Comparison of ENCODE assay signal across 12 cellular contexts in genomic region chr1:107535091-107535490, GRCh38.
DNase-seq lines count a peak whose midpoint lies in the region; ATAC-seq and TF ChIP-seq lines count a peak whose summit lies in the region.
"Had no signal": no experiment of that assay in that cellular context is flagged by ENCODE, and none has a peak within 500 bp of the region (broad histone marks: within the 10 kb centered on the region; RNA-seq: fewer than 3 reads in every experiment).

No MANE protein-coding gene starts in this region.

- H3K27me3 ChIP-seq in uterus (no peaks in the 10 kb centered on the region), H9 (ENCODE audit: insufficient read depth, low read length) (no peaks in the 10 kb centered on the region)

- CTCF ChIA-PET in GM10248 (lab: Yijun Ruan, JAX): no interaction called here

- no peak overlapping the region for H2AFZ ChIP-seq in H9 (ENCODE audit: low read length)

- no peak for TF ChIP-seq POLR2A in uterus (IDR thresholded peaks at IDR 0.05)

- H3K4me3 Mint-ChIP-seq in H9 (no peak overlapping the region), endothelial cell (ENCODE audit: unreplicated experiment) (no peak overlapping the region)
- H3K4me3 Mint-ChIP-seq: activated T-helper 17 cell treated with anti-CD3 and anti-CD28 coated beads, Interleukin-2, amount 50 U/mL, for 72 hours had no signal

- no peaks in the 10 kb centered on the region for H3K79me1 ChIP-seq in H9 (ENCODE audit: insufficient read depth, low read depth, low read length, poor library complexity, severe bottlenecking)

- no peak overlapping the region for H2BK120ac ChIP-seq in H9 (ENCODE audit: low read depth, low read length, poor library complexity, severe bottlenecking)

- H3K18ac ChIP-seq in H9 (ENCODE audit: insufficient read length, low read depth, low read length): no peak overlapping the region

- H2BK20ac ChIP-seq in H9 (ENCODE audit: low read depth, low read length, poor library complexity, severe bottlenecking): no peak overlapping the region

- H3K36me3 Mint-ChIP-seq in H9 (ENCODE audit: insufficient read depth in 1 of 3, low read depth in 3 of 3) (no peaks in the 10 kb centered on the region; a peak in 1 of 7 replicates), endothelial cell (ENCODE audit: low read depth, unreplicated experiment) (no peaks in the 10 kb centered on the region)

- no peak overlapping the region for H3K4ac ChIP-seq in H9 (ENCODE audit: low read depth, low read length)

- no peak overlapping the region for H3K23ac ChIP-seq in H9 (ENCODE audit: insufficient read length, low read depth, low read length)

- peaks cover 16 to 23% of the 10 kb centered on the region in 2 experiments for H3K4me1 Mint-ChIP-seq in H9
- H3K4me1 Mint-ChIP-seq in endothelial cell (ENCODE audit: unreplicated experiment): peaks cover 42% of the 10 kb centered on the region
- H3K4me1 Mint-ChIP-seq: activated T-helper 17 cell treated with anti-CD3 and anti-CD28 coated beads, Interleukin-2, amount 50 U/mL, for 72 hours had no signal

- intact Hi-C loops in uterus (cut with DNase I; ENCODE audit: low total_unique reads): no loop called here

- H3K9me3 ChIP-seq in uterus (no peaks in the 10 kb centered on the region), H9 (ENCODE audit: control insufficient read depth, low read depth, low read length) (no peaks in the 10 kb centered on the region)
- H3K9me3 ChIP-seq: thoracic aorta had no signal

- H2BK12ac ChIP-seq in H9 (ENCODE audit: insufficient read length, low read depth, low read length): no peak overlapping the region

- H3K9me3 Mint-ChIP-seq in H9 (no peaks in the 10 kb centered on the region), endothelial cell (ENCODE audit: unreplicated experiment) (no peaks in the 10 kb centered on the region)
- H3K9me3 Mint-ChIP-seq: activated T-helper 17 cell treated with anti-CD3 and anti-CD28 coated beads, Interleukin-2, amount 50 U/mL, for 72 hours had no signal

- no CpG with 5 or more reads among the region's 6 CpGs for WGBS in H9 (ENCODE audit: extremely low coverage, insufficient read length, low lambda C conversion rate)

- H3K79me2 ChIP-seq in H9 (ENCODE audit: insufficient read depth, low read length): no peaks in the 10 kb centered on the region

- no peaks in the 10 kb centered on the region for H4K20me1 ChIP-seq in H9 (ENCODE audit: control insufficient read depth, insufficient read depth, insufficient read length)

- TF ChIP-seq CTCF in GM10248 (IDR thresholded peaks at IDR 0.05; ENCODE audit: control extremely low read depth, extremely low read depth, low read depth, missing control alignments) (no peak), VCaP (conservative IDR thresholded peaks at IDR 0.05) (no peak), uterus (IDR thresholded peaks at IDR 0.05) (no peak), H9 (conservative IDR thresholded peaks at IDR 0.05) (no peak), endothelial cell (IDR thresholded peaks at IDR 0.05; ENCODE audit: unreplicated experiment) (no peak)

- H3K56ac ChIP-seq in H9 (ENCODE audit: insufficient read length, low read depth, low read length): no peak overlapping the region

- no peak overlapping the region for H3K4me2 ChIP-seq in H9 (ENCODE audit: insufficient read depth, insufficient read length, low read length)

- no peak overlapping the region for H3K4me3 ChIP-seq in uterus
- H3K4me3 ChIP-seq: thoracic aorta had no signal

- H2BK15ac ChIP-seq in H9 (ENCODE audit: low read depth, low read length): no peak overlapping the region

- no peak overlapping the region for H4K5ac ChIP-seq in H9 (ENCODE audit: insufficient read length, low read depth, low read length)

- peak; percentile 81 for ATAC-seq in GM21390 (IDR thresholded peaks at IDR 0.05; ENCODE audit: unreplicated experiment)
- ATAC-seq: activated T-helper 17 cell treated with anti-CD3 and anti-CD28 coated beads, Interleukin-2, amount 50 U/mL, for 72 hours had no signal

- DNase-seq in GM10248 (ENCODE audit: extremely low spot score) (peak; percentile 41), MV-4-11 (lab: John Stamatoyannopoulos, UW) (peak; percentile 87), NK-92 (lab: John Stamatoyannopoulos, UW; ENCODE audit: unreplicated experiment) (no peak), uterus (no peak), H9 (no peak), endothelial cell (ENCODE audit: low spot score) (no peak)
- DNase-seq: IMR-90; stimulated activated CD4-positive, alpha-beta T cell treated with anti-CD3 and anti-CD28 coated beads, Interleukin-2, amount 100 ng/mL, for 48 hours had no signal

- H3T11ph ChIP-seq in H9 (ENCODE audit: low read length): no peak overlapping the region

- no peak overlapping the region for H4K8ac ChIP-seq in H9 (replicated peaks; ENCODE audit: insufficient read length, low read depth, low read length)

- H2BK5ac ChIP-seq in H9 (ENCODE audit: insufficient read length, low read length): no peak overlapping the region

- no peak overlapping the region for H3K27ac Mint-ChIP-seq in H9
- H3K27ac Mint-ChIP-seq in endothelial cell (ENCODE audit: unreplicated experiment): no peak overlapping the region
- H3K27ac Mint-ChIP-seq: activated T-helper 17 cell treated with anti-CD3 and anti-CD28 coated beads, Interleukin-2, amount 50 U/mL, for 72 hours had no signal

- no peaks in the 10 kb centered on the region for H3K23me2 ChIP-seq in H9 (ENCODE audit: insufficient read length, low read depth, low read length, poor library complexity, severe bottlenecking)

- H3K4me1 ChIP-seq in uterus: no peaks in the 10 kb centered on the region
- no peaks in the 10 kb centered on the region for H3K4me1 ChIP-seq in H9 (ENCODE audit: insufficient read depth, low read length)

- no peak overlapping the region for H4K91ac ChIP-seq in H9 (ENCODE audit: insufficient read length, low read depth, low read length)

- POLR2A ChIA-PET in GM10248 (lab: Yijun Ruan, JAX): no interaction called here

- no peak overlapping the region for H3K9ac ChIP-seq in H9 (ENCODE audit: extremely low read depth, insufficient read length, low read length)

- H3K27me3 Mint-ChIP-seq in H9 (ENCODE audit: low read depth) (no peaks in the 10 kb centered on the region), endothelial cell (ENCODE audit: unreplicated experiment) (no peaks in the 10 kb centered on the region)

- H3K27ac ChIP-seq in VCaP: peak overlapping the region; percentile 84
- H3K27ac ChIP-seq in uterus: no peak overlapping the region
- no peak overlapping the region for H3K27ac ChIP-seq in H9 (ENCODE audit: insufficient read length, low read depth, low read length)
- H3K27ac ChIP-seq: thoracic aorta had no signal

- H3K14ac ChIP-seq in H9 (ENCODE audit: insufficient read depth, low read length): no peak overlapping the region

- H3K36me3 ChIP-seq in uterus: no peaks in the 10 kb centered on the region
- H3K36me3 ChIP-seq: thoracic aorta had no signal

- H2AK5ac ChIP-seq in H9 (ENCODE audit: insufficient read length, low read length): no peak overlapping the region

Comparison
In these comparisons a context has a peak if more than half of its experiments do, and no peak if none do; other contexts are left out.
1. DNase-seq: peak in GM10248 (single experiment) and MV-4-11 (single experiment); none in NK-92 (single experiment), uterus (0 of 2), H9 (single experiment) and endothelial cell (single experiment).